Comparison of ENCODE assay signal across 2 cellular contexts in the genomic region with DNA sequence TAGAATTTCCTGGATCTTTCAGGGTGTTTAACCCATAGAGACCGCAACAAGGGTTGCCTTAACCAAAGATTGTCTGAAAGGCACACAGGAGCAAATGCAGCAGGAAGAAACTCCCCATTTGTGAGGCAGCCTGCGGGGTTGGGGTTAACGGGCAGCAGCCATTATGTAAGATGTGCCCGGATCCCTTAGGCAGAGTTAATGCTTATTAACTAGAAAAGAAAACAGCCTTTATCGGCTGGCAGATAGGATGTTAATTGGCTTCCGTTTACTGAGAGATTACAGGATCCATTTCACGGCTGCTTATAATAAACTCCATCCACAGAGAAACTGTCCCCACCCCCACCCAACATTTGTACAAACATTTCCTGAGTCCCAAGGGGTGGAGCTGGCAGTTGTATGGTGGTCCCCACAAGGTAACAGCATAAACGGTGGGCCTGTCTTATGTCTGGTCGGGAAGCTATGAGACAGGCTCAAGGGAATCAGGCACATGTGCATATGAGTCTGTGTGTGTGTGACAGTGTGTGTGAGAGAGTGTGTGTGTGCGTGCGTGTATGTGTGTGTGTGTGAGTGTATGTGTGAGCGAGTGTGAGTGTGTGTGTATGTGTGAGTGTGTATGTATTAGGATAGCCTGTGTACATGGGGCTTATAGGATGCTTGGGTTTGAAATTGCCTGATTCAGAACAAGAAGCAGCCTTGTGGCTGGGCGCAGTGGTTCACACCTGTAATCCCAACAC.
TF ChIP-seq lines count a peak whose summit lies in the region.

No MANE protein-coding gene starts in this region.

TF ChIP-seq in HEK293, 187 proteins besides CTCF, POLR2A, EP300 and RAD21 (continued from another document and continues in another):
- TF ChIP-seq, protein P1, sequence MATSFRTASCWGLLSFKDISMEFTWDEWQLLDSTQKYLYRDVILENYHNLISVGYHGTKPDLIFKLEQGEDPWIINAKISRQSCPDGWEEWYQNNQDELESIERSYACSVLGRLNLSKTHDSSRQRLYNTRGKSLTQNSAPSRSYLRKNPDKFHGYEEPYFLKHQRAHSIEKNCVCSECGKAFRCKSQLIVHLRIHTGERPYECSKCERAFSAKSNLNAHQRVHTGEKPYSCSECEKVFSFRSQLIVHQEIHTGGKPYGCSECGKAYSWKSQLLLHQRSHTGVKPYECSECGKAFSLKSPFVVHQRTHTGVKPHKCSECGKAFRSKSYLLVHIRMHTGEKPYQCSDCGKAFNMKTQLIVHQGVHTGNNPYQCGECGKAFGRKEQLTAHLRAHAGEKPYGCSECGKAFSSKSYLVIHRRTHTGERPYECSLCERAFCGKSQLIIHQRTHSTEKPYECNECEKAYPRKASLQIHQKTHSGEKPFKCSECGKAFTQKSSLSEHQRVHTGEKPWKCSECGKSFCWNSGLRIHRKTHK (tag by site-specific recombination; IDR thresholded peaks at IDR 0.05): no peak
- TF ChIP-seq ZNF658 (tag by site-specific recombination; IDR thresholded peaks at IDR 0.05): no peak
- no peak for TF ChIP-seq ZNF501 (tag by site-specific recombination; IDR thresholded peaks at IDR 0.05)
- no peak for TF ChIP-seq ZNF660 (tag by site-specific recombination; IDR thresholded peaks at IDR 0.05)
- no peak for TF ChIP-seq ZNF585B (tag by site-specific recombination; IDR thresholded peaks at IDR 0.05)
- TF ChIP-seq, protein P2, sequence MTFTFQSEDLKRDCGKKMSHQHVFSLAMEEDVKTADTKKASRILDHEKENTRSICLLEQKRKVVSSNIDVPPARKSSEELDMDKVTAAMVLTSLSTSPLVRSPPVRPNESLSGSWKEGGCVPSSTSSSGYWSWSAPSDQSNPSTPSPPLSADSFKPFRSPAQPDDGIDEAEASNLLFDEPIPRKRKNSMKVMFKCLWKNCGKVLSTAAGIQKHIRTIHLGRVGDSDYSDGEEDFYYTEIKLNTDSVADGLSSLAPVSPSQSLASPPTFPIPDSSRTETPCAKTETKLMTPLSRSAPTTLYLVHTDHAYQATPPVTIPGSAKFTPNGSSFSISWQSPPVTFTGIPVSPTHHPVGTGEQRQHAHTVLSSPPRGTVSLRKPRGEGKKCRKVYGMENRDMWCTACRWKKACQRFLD (tag by site-specific recombination; IDR thresholded peaks at IDR 0.05): no peak
- no peak for TF ChIP-seq HOXD13 (CRISPR knock-in tag; IDR thresholded peaks at IDR 0.05; ENCODE audit: borderline replicate concordance)
- TF ChIP-seq ZNF248 (tag by site-specific recombination; IDR thresholded peaks at IDR 0.05): no peak
- no peak for TF ChIP-seq ZNF394 (tag by site-specific recombination; IDR thresholded peaks at IDR 0.05; ENCODE audit: borderline replicate concordance)
- no peak for TF ChIP-seq SCRT1 (tag by site-specific recombination; IDR thresholded peaks at IDR 0.05; ENCODE audit: borderline replicate concordance)
- no peak for TF ChIP-seq ZFHX2 (tag by site-specific recombination; conservative IDR thresholded peaks at IDR 0.05)
- TF ChIP-seq, protein P3, sequence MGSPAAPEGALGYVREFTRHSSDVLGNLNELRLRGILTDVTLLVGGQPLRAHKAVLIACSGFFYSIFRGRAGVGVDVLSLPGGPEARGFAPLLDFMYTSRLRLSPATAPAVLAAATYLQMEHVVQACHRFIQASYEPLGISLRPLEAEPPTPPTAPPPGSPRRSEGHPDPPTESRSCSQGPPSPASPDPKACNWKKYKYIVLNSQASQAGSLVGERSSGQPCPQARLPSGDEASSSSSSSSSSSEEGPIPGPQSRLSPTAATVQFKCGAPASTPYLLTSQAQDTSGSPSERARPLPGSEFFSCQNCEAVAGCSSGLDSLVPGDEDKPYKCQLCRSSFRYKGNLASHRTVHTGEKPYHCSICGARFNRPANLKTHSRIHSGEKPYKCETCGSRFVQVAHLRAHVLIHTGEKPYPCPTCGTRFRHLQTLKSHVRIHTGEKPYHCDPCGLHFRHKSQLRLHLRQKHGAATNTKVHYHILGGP (tag by site-specific recombination; IDR thresholded peaks at IDR 0.05): no peak
- no peak for TF ChIP-seq ZNF558 (tag by site-specific recombination; IDR thresholded peaks at IDR 0.05)
- no peak for TF ChIP-seq KLF16 (tag by site-specific recombination; IDR thresholded peaks at IDR 0.05)
- peak; percentile 83; the same call in 1 of the 2 replicates for TF ChIP-seq ZNF121 (tag by site-specific recombination; IDR thresholded peaks at IDR 0.05)
- TF ChIP-seq, protein P4, sequence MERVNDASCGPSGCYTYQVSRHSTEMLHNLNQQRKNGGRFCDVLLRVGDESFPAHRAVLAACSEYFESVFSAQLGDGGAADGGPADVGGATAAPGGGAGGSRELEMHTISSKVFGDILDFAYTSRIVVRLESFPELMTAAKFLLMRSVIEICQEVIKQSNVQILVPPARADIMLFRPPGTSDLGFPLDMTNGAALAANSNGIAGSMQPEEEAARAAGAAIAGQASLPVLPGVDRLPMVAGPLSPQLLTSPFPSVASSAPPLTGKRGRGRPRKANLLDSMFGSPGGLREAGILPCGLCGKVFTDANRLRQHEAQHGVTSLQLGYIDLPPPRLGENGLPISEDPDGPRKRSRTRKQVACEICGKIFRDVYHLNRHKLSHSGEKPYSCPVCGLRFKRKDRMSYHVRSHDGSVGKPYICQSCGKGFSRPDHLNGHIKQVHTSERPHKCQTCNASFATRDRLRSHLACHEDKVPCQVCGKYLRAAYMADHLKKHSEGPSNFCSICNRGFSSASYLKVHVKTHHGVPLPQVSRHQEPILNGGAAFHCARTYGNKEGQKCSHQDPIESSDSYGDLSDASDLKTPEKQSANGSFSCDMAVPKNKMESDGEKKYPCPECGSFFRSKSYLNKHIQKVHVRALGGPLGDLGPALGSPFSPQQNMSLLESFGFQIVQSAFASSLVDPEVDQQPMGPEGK (tag by site-specific recombination; IDR thresholded peaks at IDR 0.05): no peak
- peak; percentile 22; the same call in 1 of the 2 replicates for TF ChIP-seq ZFP3 (tag by site-specific recombination; IDR thresholded peaks at IDR 0.05; ENCODE audit: low read depth)
- 0 out of 2 replicates have a peak, but pooled peaks have one; percentile 41 for TF ChIP-seq ZBTB7A (tag by site-specific recombination; IDR thresholded peaks at IDR 0.05; ENCODE audit: low read depth)
- no peak for TF ChIP-seq ZNF560 (tag by site-specific recombination; IDR thresholded peaks at IDR 0.05; ENCODE audit: borderline replicate concordance)

TF ChIP-seq in WTC11, 78 proteins besides CTCF, POLR2A, EP300 and RAD21 (continued from another document):
- TF ChIP-seq, protein P5, sequence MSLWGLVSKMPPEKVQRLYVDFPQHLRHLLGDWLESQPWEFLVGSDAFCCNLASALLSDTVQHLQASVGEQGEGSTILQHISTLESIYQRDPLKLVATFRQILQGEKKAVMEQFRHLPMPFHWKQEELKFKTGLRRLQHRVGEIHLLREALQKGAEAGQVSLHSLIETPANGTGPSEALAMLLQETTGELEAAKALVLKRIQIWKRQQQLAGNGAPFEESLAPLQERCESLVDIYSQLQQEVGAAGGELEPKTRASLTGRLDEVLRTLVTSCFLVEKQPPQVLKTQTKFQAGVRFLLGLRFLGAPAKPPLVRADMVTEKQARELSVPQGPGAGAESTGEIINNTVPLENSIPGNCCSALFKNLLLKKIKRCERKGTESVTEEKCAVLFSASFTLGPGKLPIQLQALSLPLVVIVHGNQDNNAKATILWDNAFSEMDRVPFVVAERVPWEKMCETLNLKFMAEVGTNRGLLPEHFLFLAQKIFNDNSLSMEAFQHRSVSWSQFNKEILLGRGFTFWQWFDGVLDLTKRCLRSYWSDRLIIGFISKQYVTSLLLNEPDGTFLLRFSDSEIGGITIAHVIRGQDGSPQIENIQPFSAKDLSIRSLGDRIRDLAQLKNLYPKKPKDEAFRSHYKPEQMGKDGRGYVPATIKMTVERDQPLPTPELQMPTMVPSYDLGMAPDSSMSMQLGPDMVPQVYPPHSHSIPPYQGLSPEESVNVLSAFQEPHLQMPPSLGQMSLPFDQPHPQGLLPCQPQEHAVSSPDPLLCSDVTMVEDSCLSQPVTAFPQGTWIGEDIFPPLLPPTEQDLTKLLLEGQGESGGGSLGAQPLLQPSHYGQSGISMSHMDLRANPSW (CRISPR knock-in tag; conservative IDR thresholded peaks at IDR 0.05; ENCODE audit: low read depth): no peak
TF ChIP-seq in WTC11: peak in this region for 1.
